ENCODE assay signal across 22 cellular contexts in genomic region chr14:95069547-95069946, GRCh38.
"Had no signal": no experiment of that assay in that cellular context is flagged by ENCODE, and none has a peak within 500 bp of the region (broad histone marks: within the 10 kb centered on the region; RNA-seq: fewer than 3 reads in every experiment).

No MANE protein-coding gene starts in this region.

- H3K27ac ChIP-seq: left ventricle myocardium inferior, neural progenitor cell, ovary, right atrium auricular region, right lobe of liver, skin epidermis, tibial nerve, upper lobe of left lung had no signal

- H3K9me3 ChIP-seq: ovary, right atrium auricular region, right lobe of liver, tibial nerve, upper lobe of left lung had no signal

- H3K36me3 ChIP-seq: left ventricle myocardium inferior, neural progenitor cell, ovary, right atrium auricular region, right lobe of liver, tibial nerve, upper lobe of left lung had no signal

- DNase-seq: hippocampal formation; kidney; left colon; left ventricle myocardium inferior; mesendoderm; naive B cell; natural killer cell; nephron progenitor cell; ovary; stimulated activated CD4-positive, alpha-beta T cell treated with anti-CD3 and anti-CD28 coated beads, Interleukin-12 subunit alpha, Interleukin-12 subunit beta, amount 100 ng/mL, for 4 hours; stimulated activated CD4-positive, alpha-beta T cell treated with anti-CD3 and anti-CD28 coated beads, Interleukin-4, amount 100 ng/mL, for 4 hours; stimulated activated CD8-positive, alpha-beta memory T cell treated with anti-CD3 and anti-CD28 coated beads, Interleukin-4, amount 100 ng/mL, for 48 hours; stimulated activated naive CD4-positive, alpha-beta T cell treated with Interleukin-2 at 50 U/mL for 16 hours; stimulated activated naive CD8-positive, alpha-beta T cell treated with anti-CD3 and anti-CD28 coated beads, Interleukin-15, amount 100 ng/mL, for 72 hours; substantia nigra had no signal

- H3K4me2 ChIP-seq: neural progenitor cell had no signal

- H3K4me1 ChIP-seq: left ventricle myocardium inferior, right atrium auricular region, right lobe of liver, tibial nerve, upper lobe of left lung had no signal

- H3K9ac ChIP-seq: neural progenitor cell had no signal

- H3K27me3 ChIP-seq: neural progenitor cell, ovary, right atrium auricular region, right lobe of liver, upper lobe of left lung had no signal

- H2AFZ ChIP-seq: neural progenitor cell had no signal

- H3K4me3 ChIP-seq: left ventricle myocardium inferior, lung, neural progenitor cell, ovary, right atrium auricular region, right lobe of liver, skin epidermis, tibial nerve, upper lobe of left lung had no signal
